ENCODE assay signal across 27 cellular contexts in genomic region chr2:190524928-190525327, GRCh38.
"Had no signal": no experiment of that assay in that cellular context is flagged by ENCODE, and none has a peak within 500 bp of the region (broad histone marks: within the 10 kb centered on the region; RNA-seq: fewer than 3 reads in every experiment).

No MANE protein-coding gene starts in this region.

- H3K9me3 Mint-ChIP-seq: memory B cell, naive B cell, neural crest cell had no signal

- H3K9me3 ChIP-seq: esophagus muscularis mucosa, heart right ventricle, right lobe of liver, thoracic aorta, tibial nerve, upper lobe of left lung, uterus had no signal

- H3K27ac Mint-ChIP-seq: memory B cell, progenitor cell of endocrine pancreas had no signal

- H3K4me3 ChIP-seq: coronary artery, esophagus muscularis mucosa, heart right ventricle, lung, right lobe of liver, thoracic aorta, tibial nerve, upper lobe of left lung, uterus had no signal

- H3K4me1 ChIP-seq: foreskin keratinocyte, parathyroid adenoma, right lobe of liver, uterus had no signal

- H2AFZ ChIP-seq: parathyroid adenoma had no signal

- H3K9ac ChIP-seq: parathyroid adenoma had no signal

- ATAC-seq: foreskin keratinocyte, heart right ventricle, left lobe of liver, right lobe of liver had no signal

- H3K27me3 Mint-ChIP-seq: memory B cell; naive B cell; natural killer cell treated with Interleukin-12 subunit alpha and Interleukin-12 subunit beta and Interleukin-15 and Interleukin-18, amount 100 ng/mL, for 72 hours; progenitor cell of endocrine pancreas had no signal

- H3K4me3 Mint-ChIP-seq: naive B cell; natural killer cell treated with Interleukin-12 subunit alpha and Interleukin-12 subunit beta and Interleukin-15 and Interleukin-18, amount 100 ng/mL, for 72 hours; neural crest cell had no signal

- DNase-seq: dermis blood vessel endothelial cell; effector memory CD4-positive, alpha-beta T cell; foreskin keratinocyte; glutamatergic neuron; heart right ventricle; hypothalamus; naive B cell; right lobe of liver; small intestine; stimulated activated CD4-positive, alpha-beta T cell treated with anti-CD3 and anti-CD28 coated beads, Interleukin-15, amount 100 ng/mL, for 24 hours; stimulated activated CD4-positive, alpha-beta T cell treated with anti-CD3 and anti-CD28 coated beads, Interleukin-2, amount 100 ng/mL, for 48 hours; stimulated activated naive CD4-positive, alpha-beta T cell treated with Interleukin-2 at 50 U/mL for 16 hours; upper lobe of left lung; uterus had no signal

- FAIRE-seq: endothelial cell of umbilical vein, keratinocyte, small intestine had no signal

- H3K27me3 ChIP-seq: esophagus muscularis mucosa, foreskin keratinocyte, heart right ventricle, right lobe of liver, tibial nerve, upper lobe of left lung, uterus had no signal

- H3K27ac ChIP-seq: coronary artery, esophagus muscularis mucosa, foreskin keratinocyte, heart right ventricle, parathyroid adenoma, right lobe of liver, thoracic aorta, tibial nerve, upper lobe of left lung, uterus had no signal

- H3K79me2 ChIP-seq: parathyroid adenoma had no signal

- H3K36me3 ChIP-seq: right lobe of liver, thoracic aorta, upper lobe of left lung, uterus had no signal
